Comparison of ENCODE assay signal across 8 cellular contexts in the genomic region with DNA sequence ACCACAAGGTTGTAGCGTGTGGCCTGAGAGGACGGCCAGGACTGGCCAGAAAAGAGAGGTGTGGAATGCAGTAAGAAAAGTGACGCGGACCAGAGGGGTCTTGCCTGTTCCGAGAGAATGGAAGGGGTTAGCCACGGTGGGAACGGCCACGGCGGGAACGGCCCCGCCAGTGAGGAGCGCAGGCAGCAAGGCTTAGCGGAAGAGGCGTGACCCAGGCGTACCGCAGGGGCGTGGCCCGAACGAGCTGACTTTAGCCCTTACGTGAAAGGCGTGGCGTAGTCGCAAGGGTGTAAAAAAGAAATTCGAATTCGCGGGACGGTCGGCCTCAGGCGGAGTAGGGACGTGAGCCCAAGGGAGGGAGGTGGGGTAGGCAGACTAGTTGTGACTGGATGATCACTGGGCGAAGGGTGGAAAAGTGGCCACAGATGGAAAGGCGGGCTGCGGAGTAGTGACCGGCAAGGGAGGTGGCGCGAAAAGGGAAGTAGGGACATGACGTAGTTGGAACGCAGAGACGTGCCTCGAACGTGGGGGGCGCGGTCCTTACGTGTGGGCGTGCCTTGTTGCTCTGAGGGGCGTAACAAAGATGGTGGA. TPM values are rescaled to one million over a fixed set of nuclear protein-coding genes. Genes with fewer than 3 reads are reported as not detected.
DNase-seq lines count a peak whose midpoint lies in the region; ATAC-seq and TF ChIP-seq lines count a peak whose summit lies in the region.

No MANE protein-coding gene starts in this region.

- no peaks in the 10 kb centered on the region for H3K4me1 Mint-ChIP-seq in CD4-positive, alpha-beta T cell (ENCODE audit: low read depth)
- H3K4me1 Mint-ChIP-seq in activated CD4-positive, alpha-beta memory T cell treated with anti-CD3 and anti-CD28 coated beads for 36 hours (ENCODE audit: low read depth) = peaks cover 22% of the 10 kb centered on the region

- H3K27me3 Mint-ChIP-seq in CD4-positive, alpha-beta T cell = no peaks in the 10 kb centered on the region
- no peaks in the 10 kb centered on the region for H3K27me3 Mint-ChIP-seq in activated CD4-positive, alpha-beta memory T cell treated with anti-CD3 and anti-CD28 coated beads for 36 hours

- no peak for TF ChIP-seq CTCF in CD4-positive, alpha-beta T cell (IDR thresholded peaks at IDR 0.05)
- TF ChIP-seq CTCF in lung (IDR thresholded peaks at IDR 0.05; ENCODE audit: control extremely low read depth, extremely low read depth) = no peak

- no peaks in the 10 kb centered on the region for H3K36me3 ChIP-seq in lung (ENCODE audit: control insufficient read depth in 2 of 2, insufficient read depth in 2 of 2, low read length in 2 of 2)

- peak overlapping the region; percentile 99 for H3K27ac ChIP-seq in CD4-positive, alpha-beta T cell (ENCODE audit: low read depth, low read length)
- peak overlapping the region; percentile 90 to 96 for H3K27ac ChIP-seq in lung (ENCODE audit: low read depth in 1 of 2, low read length in 1 of 2)

- peak; percentile 78 to 88 (median 85) for DNase-seq in CD4-positive, alpha-beta T cell
- DNase-seq in NCI-H774 (lab: John Stamatoyannopoulos, UW) (peak; percentile 75), lung (ENCODE audit: low spot score) (peak; percentile 93)
- peak; percentile 84 for DNase-seq in activated CD4-positive, alpha-beta memory T cell treated with anti-CD3 and anti-CD28 coated beads for 36 hours
- peak; percentile 88 for DNase-seq in effector CD4-positive, alpha-beta T cell
- DNase-seq in stimulated activated CD4-positive, alpha-beta T cell treated with anti-CD3 and anti-CD28 coated beads, TNF-alpha, amount 100 ng/mL, for 24 hours (ENCODE audit: low read depth in 3 of 3) = peak; percentile 71 to 84 (median 80)

- peak; percentile 83 for ATAC-seq in CD4-positive, alpha-beta T cell (ENCODE audit: poor library complexity)
- ATAC-seq in GM19452 (IDR thresholded peaks at IDR 0.05; ENCODE audit: unreplicated experiment) = peak; percentile 82
- peak; percentile 73 for ATAC-seq in HG03571 (IDR thresholded peaks at IDR 0.05; ENCODE audit: unreplicated experiment)
- peak; percentile 93 for ATAC-seq in lung (ENCODE audit: insufficient read depth, low FRiP score)

- H3K4me1 ChIP-seq in lung (ENCODE audit: control insufficient read depth in 2 of 2, insufficient read depth in 2 of 2, low read length in 2 of 2) = peaks cover 0 to 2% of the 10 kb centered on the region in 2 donors

- H3K27ac Mint-ChIP-seq in CD4-positive, alpha-beta T cell = no peak overlapping the region
- no peak overlapping the region for H3K27ac Mint-ChIP-seq in activated CD4-positive, alpha-beta memory T cell treated with anti-CD3 and anti-CD28 coated beads for 36 hours

- H3K36me3 Mint-ChIP-seq in CD4-positive, alpha-beta T cell (ENCODE audit: low read depth) = no peaks in the 10 kb centered on the region
- H3K36me3 Mint-ChIP-seq in activated CD4-positive, alpha-beta memory T cell treated with anti-CD3 and anti-CD28 coated beads for 36 hours = no peaks in the 10 kb centered on the region

- CTCF ChIA-PET in CD4-positive, alpha-beta T cell (lab: Charles Lee) = interaction anchor here (1.3 kb wide), 1 partner anchor 180 kb away, joined by 3 read pairs; no protein-coding TSS in a partner anchor
- CTCF ChIA-PET in activated CD4-positive, alpha-beta memory T cell treated with anti-CD3 and anti-CD28 coated beads for 36 hours (lab: Charles Lee) = interaction anchor here (1.5 kb wide), 1 partner anchor 180 kb away, joined by 3 read pairs; a partner anchor contains a TSS

- POLR2A ChIA-PET in CD4-positive, alpha-beta T cell (lab: Charles Lee) = interaction anchor here (1.0 to 3.5 kb wide), 8 partner anchors 57 to 180 kb away, joined by 3 to 19 read pairs (median 5); a partner anchor contains a TSS
- POLR2A ChIA-PET in activated CD4-positive, alpha-beta memory T cell treated with anti-CD3 and anti-CD28 coated beads for 36 hours (lab: Charles Lee) = interaction anchor here (0.5 to 1.5 kb wide), 3 partner anchors 63 to 1038 kb away, joined by 3 read pairs; a partner anchor contains a TSS

- 0% methylated on average over 37 to 46 of the region's 46 CpGs for WGBS in lung, 2 donors

- peak overlapping the region; percentile 81 for H3K4me3 ChIP-seq in lung

- no peak overlapping the region for H3K4me3 Mint-ChIP-seq in CD4-positive, alpha-beta T cell
- no peak overlapping the region for H3K4me3 Mint-ChIP-seq in activated CD4-positive, alpha-beta memory T cell treated with anti-CD3 and anti-CD28 coated beads for 36 hours

- H3K27me3 ChIP-seq in CD4-positive, alpha-beta T cell (ENCODE audit: control insufficient read depth, insufficient read depth, low read length) = peaks cover 4% of the 10 kb centered on the region
- no peaks in the 10 kb centered on the region for H3K27me3 ChIP-seq in lung (ENCODE audit: control insufficient read depth, insufficient read depth)

- intact Hi-C loops in CD4-positive, alpha-beta T cell (cut with DNase I, micrococcal nuclease) = loop anchor here (1.0 to 10.0 kb wide), 10 partner anchors 62 to 1650 kb away; a partner anchor contains a TSS
- intact Hi-C loops in activated CD4-positive, alpha-beta memory T cell treated with anti-CD3 and anti-CD28 coated beads for 36 hours (cut with micrococcal nuclease) = loop anchor here (1.0 to 10.0 kb wide), 11 partner anchors 63 to 1990 kb away; a partner anchor contains a TSS

- H3K9me3 ChIP-seq in CD4-positive, alpha-beta T cell (ENCODE audit: control insufficient read depth, low read length) = no peaks in the 10 kb centered on the region
- no peaks in the 10 kb centered on the region for H3K9me3 ChIP-seq in lung (ENCODE audit: control insufficient read depth in 2 of 2, insufficient read depth in 1 of 2, low read length in 1 of 2)

- no peaks in the 10 kb centered on the region for H3K9me3 Mint-ChIP-seq in CD4-positive, alpha-beta T cell
- no peaks in the 10 kb centered on the region for H3K9me3 Mint-ChIP-seq in activated CD4-positive, alpha-beta memory T cell treated with anti-CD3 and anti-CD28 coated beads for 36 hours

RNA-seq across cellular contexts. Expression of a gene that starts 10.4 kb away (rescaled TPM):
- under 1 TPM; 0.44 to 0.56 TPM for total RNA-seq in CD4-positive, alpha-beta T cell
- under 1 TPM; 0.41 to 0.69 TPM for total RNA-seq in activated CD4-positive, alpha-beta memory T cell treated with anti-CD3 and anti-CD28 coated beads for 36 hours
- total RNA-seq in lung = 1 to 10 TPM; 3.0 to 3.6 TPM
- polyA plus RNA-seq in lung = 1 to 10 TPM; 1.1 to 1.6 TPM

Comparison
In these comparisons a context has a peak if more than half of its experiments do, and no peak if none do; other contexts are left out.
1. Peak in every context shown above with its lines: DNase-seq, ATAC-seq, H3K4me3 ChIP-seq and H3K27ac ChIP-seq.